ENCODE assay signal across 3 cellular contexts in genomic region chr2:207064128-207064694, GRCh38.
TF ChIP-seq lines count a peak whose summit lies in the region.

No MANE protein-coding gene starts in this region.

TF ChIP-seq in liver, 16 proteins besides CTCF, POLR2A, EP300 and RAD21:
- TF ChIP-seq FOXA2 (IDR thresholded peaks at IDR 0.05) (no peak), NR2F2 (IDR thresholded peaks at IDR 0.05) (peak; percentile 13), YY1 (IDR thresholded peaks at IDR 0.05) (no peak), TAF1 (conservative IDR thresholded peaks at IDR 0.05) (no peak), SP1 (IDR thresholded peaks at IDR 0.05) (no peak), ATF3 (IDR thresholded peaks at IDR 0.05) (no peak)

TF ChIP-seq in HepG2, 621 proteins besides CTCF, POLR2A, EP300 and RAD21:
- TF ChIP-seq MAZ (IDR thresholded peaks at IDR 0.05; ENCODE audit: borderline replicate concordance, low read depth, low read length) (no peak), MAZ (CRISPR knock-in tag; IDR thresholded peaks at IDR 0.05; ENCODE audit: low read depth) (no peak), TBL1XR1 (IDR thresholded peaks at IDR 0.05; ENCODE audit: borderline replicate concordance, low read length, partially characterized antibody) (no peak), KAT7 (CRISPR knock-in tag; IDR thresholded peaks at IDR 0.05; ENCODE audit: borderline replicate concordance) (no peak), GABPA (IDR thresholded peaks at IDR 0.05; ENCODE audit: low read depth, low read length) (no peak), GABPA (CRISPR knock-in tag; IDR thresholded peaks at IDR 0.05; ENCODE audit: low read depth) (no peak), ZNF772 (CRISPR knock-in tag; IDR thresholded peaks at IDR 0.05) (no peak), KDM1A (CRISPR knock-in tag; IDR thresholded peaks at IDR 0.05) (no peak), ZBTB7B (CRISPR knock-in tag; IDR thresholded peaks at IDR 0.05) (no peak), YEATS2 (CRISPR knock-in tag; IDR thresholded peaks at IDR 0.05; ENCODE audit: borderline replicate concordance) (no peak)

TF ChIP-seq in endothelial cell of umbilical vein, 7 proteins besides CTCF, POLR2A, EP300 and RAD21 (continued from another document):
- TF ChIP-seq POLR2AphosphoS5 (IDR thresholded peaks at IDR 0.05; ENCODE audit: insufficient read depth, low read depth, low read length): no peak
- TF ChIP-seq JUN (IDR thresholded peaks at IDR 0.05; ENCODE audit: borderline replicate concordance, insufficient read depth, insufficient read length, low read depth): no peak
- no peak for TF ChIP-seq MAX (IDR thresholded peaks at IDR 0.05; ENCODE audit: insufficient read depth, insufficient read length)
- TF ChIP-seq EZH2 (IDR thresholded peaks at IDR 0.05; ENCODE audit: borderline replicate concordance, low read depth, low read length, severe bottlenecking): no peak
- TF ChIP-seq GATA2 (IDR thresholded peaks at IDR 0.05; ENCODE audit: insufficient read depth, insufficient read length, low read depth, low read length): peak; percentile 57
- peak; percentile 68 for TF ChIP-seq FOS (IDR thresholded peaks at IDR 0.05; ENCODE audit: borderline replicate concordance, insufficient read depth, low read length)
